15 cellular contexts compared by ENCODE assay signal in the genomic region with DNA sequence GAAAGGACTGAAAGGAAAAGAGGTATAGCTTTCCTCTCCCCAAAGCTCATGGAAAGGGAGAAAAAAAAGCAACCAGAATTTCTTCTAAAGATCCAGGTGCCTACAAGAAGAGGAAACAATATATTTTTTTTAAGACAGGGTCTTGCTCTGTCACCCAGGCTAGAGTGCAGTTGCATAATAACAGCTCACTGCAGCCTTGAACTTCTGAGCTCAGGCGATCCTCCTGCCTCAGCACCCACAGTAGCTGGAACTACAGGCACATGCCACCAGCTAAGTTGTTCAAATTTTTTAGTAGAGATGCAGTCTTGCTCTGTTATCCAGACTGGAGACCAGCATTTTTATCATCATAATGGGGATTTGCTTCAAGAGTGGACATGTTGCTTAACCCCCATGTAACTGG. TPM values are rescaled to one million over a fixed set of nuclear protein-coding genes. Genes with fewer than 3 reads are reported as not detected.
DNase-seq lines count a peak whose midpoint lies in the region; ATAC-seq and TF ChIP-seq lines count a peak whose summit lies in the region.
"Had no signal": no experiment of that assay in that cellular context is flagged by ENCODE, and none has a peak within 500 bp of the region (broad histone marks: within the 10 kb centered on the region; RNA-seq: fewer than 3 reads in every experiment).

No MANE protein-coding gene starts in this region.

- whole genome bisulfite sequencing in mammary epithelial cell (ENCODE audit: low coverage, missing lambda C conversion rate) = 100% methylated on average over 1 of the region's 1 CpG

- dilution Hi-C loops in mammary epithelial cell (cut with HindIII; ENCODE audit: low sequenced_read_pairs) = loop anchor here (25.0 kb wide), 1 partner anchor 90 kb away; a partner anchor contains a TSS

- peak overlapping the region; percentile 38 to 42 for H3K4me3 ChIP-seq in right atrium auricular region
- H3K4me3 ChIP-seq in RWPE2 (ENCODE audit: severe bottlenecking) = no peak overlapping the region
- peak overlapping the region; percentile 56 to 76 (median 63) for H3K4me3 ChIP-seq in mammary epithelial cell (replicated peaks in 1 of 3; ENCODE audit: insufficient read depth in 1 of 3, low read depth in 2 of 3, low read length in 3 of 3)
- H3K4me3 ChIP-seq: A549, HAP-1 had no signal

- ATAC-seq in activated CD4-positive, alpha-beta T cell treated with anti-CD3 and anti-CD28 coated beads for 36 hours = no peak
- ATAC-seq in Right ventricle myocardium superior (ENCODE audit: poor library complexity) (no peak), RWPE2 (ENCODE audit: low read depth) (no peak)
- ATAC-seq: A549 had no signal

- peaks cover 66% of the 10 kb centered on the region for H3K4me1 Mint-ChIP-seq in activated CD4-positive, alpha-beta T cell treated with anti-CD3 and anti-CD28 coated beads for 36 hours

- POLR2A ChIA-PET in activated CD4-positive, alpha-beta T cell treated with anti-CD3 and anti-CD28 coated beads for 36 hours (lab: Charles Lee) = interaction anchor here (1.0 to 1.1 kb wide), 2 partner anchors 15 to 38 kb away, joined by 3 read pairs; no protein-coding TSS in a partner anchor

- no TSS peak for BruUV-seq in mammary epithelial cell (replicated peaks; lab: Mats Ljungman, UMichigan)

- no peaks in the 10 kb centered on the region for H4K20me1 ChIP-seq in mammary epithelial cell (ENCODE audit: insufficient read depth, low read length)

- peak overlapping the region; percentile 97 for H3K27ac Mint-ChIP-seq in activated CD4-positive, alpha-beta T cell treated with anti-CD3 and anti-CD28 coated beads for 36 hours

- no peaks in the 10 kb centered on the region for H3K27me3 ChIP-seq in right atrium auricular region
- H3K27me3 ChIP-seq in RWPE2 (ENCODE audit: insufficient read depth, poor library complexity, severe bottlenecking) = no peaks in the 10 kb centered on the region
- no peaks in the 10 kb centered on the region for H3K27me3 ChIP-seq in mammary epithelial cell (ENCODE audit: insufficient read depth, low read length)

- no peak for DNase-seq in activated CD4-positive, alpha-beta T cell treated with anti-CD3 and anti-CD28 coated beads for 36 hours
- no peak for DNase-seq in activated CD4-positive, alpha-beta T cell treated with anti-CD3 and anti-CD28 coated beads for 4 hours
- no peak for DNase-seq in right atrium auricular region (ENCODE audit: low spot score)
- no peak for DNase-seq in Right ventricle myocardium superior
- DNase-seq in RWPE2 (ENCODE audit: low spot score) = no peak
- DNase-seq in mammary epithelial cell = no peak
- DNase-seq in stimulated activated CD4-positive, alpha-beta T cell treated with anti-CD3 and anti-CD28 coated beads, Interleukin-12 subunit alpha, Interleukin-12 subunit beta, amount 100 ng/mL, for 4 hours = no peak
- DNase-seq: C1 segment of cervical spinal cord, DND-41, Karpas-422, NCI-H1436 treated with DMSO at 0.1 percent for 48 hours, NCI-H2029 treated with DMSO at 0.1 percent for 48 hours, NCI-H748 treated with DMSO at 0.1 percent for 48 hours had no signal

- H3K9me3 ChIP-seq in right atrium auricular region (no peaks in the 10 kb centered on the region), RWPE2 (ENCODE audit: severe bottlenecking) (no peaks in the 10 kb centered on the region), mammary epithelial cell (replicated peaks; ENCODE audit: insufficient read depth, low read length) (no peaks in the 10 kb centered on the region)
- H3K9me3 ChIP-seq: A549, HAP-1 had no signal

- peaks cover 37% of the 10 kb centered on the region for H3K36me3 Mint-ChIP-seq in activated CD4-positive, alpha-beta T cell treated with anti-CD3 and anti-CD28 coated beads for 36 hours (ENCODE audit: low read depth)

- peaks cover 0 to 9% of the 10 kb centered on the region in 2 donors for H3K4me1 ChIP-seq in right atrium auricular region
- H3K4me1 ChIP-seq in RWPE2 (ENCODE audit: insufficient read depth, poor library complexity, severe bottlenecking) = peaks cover 26% of the 10 kb centered on the region
- peaks cover 38% of the 10 kb centered on the region for H3K4me1 ChIP-seq in mammary epithelial cell (ENCODE audit: insufficient read depth, low read length)
- H3K4me1 ChIP-seq: A549, HAP-1 had no signal

- H3K4me3 Mint-ChIP-seq in activated CD4-positive, alpha-beta T cell treated with anti-CD3 and anti-CD28 coated beads for 36 hours = peak overlapping the region; percentile 71

- intact Hi-C loops in activated CD4-positive, alpha-beta T cell treated with anti-CD3 and anti-CD28 coated beads for 36 hours (cut with DNase I, micrococcal nuclease) = loop anchor here (1.0 to 2.0 kb wide), 5 partner anchors 8 to 38 kb away; no protein-coding TSS in a partner anchor
- intact Hi-C loops in Right ventricle myocardium superior (cut with DNase I) = no loop called here
- intact Hi-C loops in mammary epithelial cell (cut with micrococcal nuclease) = loop anchor here (2.0 kb wide), 1 partner anchor 35 kb away; no protein-coding TSS in a partner anchor

- H3K9me3 Mint-ChIP-seq in activated CD4-positive, alpha-beta T cell treated with anti-CD3 and anti-CD28 coated beads for 36 hours (ENCODE audit: low read depth) = no peaks in the 10 kb centered on the region

- H3K4me2 ChIP-seq in mammary epithelial cell (ENCODE audit: insufficient read depth, low read depth, low read length) = peak overlapping the region; percentile 75
- H3K4me2 ChIP-seq: A549 had no signal

- peak overlapping the region; percentile 52 for H3K9ac ChIP-seq in mammary epithelial cell (ENCODE audit: insufficient read depth, low read length)

- peaks cover 63% of the 10 kb centered on the region for H3K79me2 ChIP-seq in mammary epithelial cell (ENCODE audit: insufficient read depth, low read length)

- H3K27ac ChIP-seq in right atrium auricular region (peak overlapping the region in 1 of 2 donors; percentile 75), RWPE2 (ENCODE audit: poor library complexity, severe bottlenecking) (peak overlapping the region; percentile 62), mammary epithelial cell (ENCODE audit: insufficient read depth, low read depth, low read length) (no peak overlapping the region)
- H3K27ac ChIP-seq: A549 had no signal

- no peaks in the 10 kb centered on the region for H3K27me3 Mint-ChIP-seq in activated CD4-positive, alpha-beta T cell treated with anti-CD3 and anti-CD28 coated beads for 36 hours

- in situ Hi-C loops in mammary epithelial cell (cut with MboI; ENCODE audit: low sequenced_read_pairs in 2 of 2) = loop anchor here (10.0 kb wide), 1 partner anchor 97 kb away; no protein-coding TSS in a partner anchor

- TF ChIP-seq CTCF in right atrium auricular region (IDR thresholded peaks at IDR 0.05) (no peak), RWPE2 (IDR thresholded peaks at IDR 0.05; ENCODE audit: poor library complexity, severe bottlenecking) (no peak), mammary epithelial cell (conservative IDR thresholded peaks at IDR 0.05 in 1 of 2, IDR thresholded peaks at IDR 0.05 in 1 of 2; ENCODE audit: extremely low read depth in 1 of 2, insufficient read depth in 1 of 2, low read depth in 1 of 2, low read length in 2 of 2) (no peak)

- H2AFZ ChIP-seq in mammary epithelial cell (ENCODE audit: low read depth, low read length) = no peak overlapping the region

- H3K36me3 ChIP-seq in right atrium auricular region (no peaks in the 10 kb centered on the region), RWPE2 (ENCODE audit: low read depth) (peaks cover 13% of the 10 kb centered on the region; the same call in 1 of the 2 replicates), mammary epithelial cell (ENCODE audit: insufficient read depth, low read length) (peaks cover 9% of the 10 kb centered on the region)
- H3K36me3 ChIP-seq: HAP-1 had no signal

- CTCF ChIA-PET in activated CD4-positive, alpha-beta T cell treated with anti-CD3 and anti-CD28 coated beads for 36 hours (lab: Charles Lee) = interaction anchor here (1.0 to 1.2 kb wide), 3 partner anchors 9 to 39 kb away, joined by 3 to 5 read pairs (median 3); no protein-coding TSS in a partner anchor
- CTCF ChIA-PET in mammary epithelial cell (lab: Charles Lee; ENCODE audit: low non-redundant PET) = no interaction called here

RNA-seq across cellular contexts. Expression of a gene that starts 30.5 kb away (rescaled TPM):
- 1 to 10 TPM; 2.8 to 3.9 TPM for total RNA-seq in activated CD4-positive, alpha-beta T cell treated with anti-CD3 and anti-CD28 coated beads for 36 hours
- total RNA-seq in right atrium auricular region (10 to 100 TPM in 1 of 2 donors, 1 to 10 TPM in 1; 5.9 to 10.2 TPM), Right ventricle myocardium superior (4.9 TPM), mammary epithelial cell (10 to 100 TPM in 1 of 2 donors, 1 to 10 TPM in 1; 4.3 to 13.0 TPM)
- polyA plus RNA-seq in mammary epithelial cell = 2.6 TPM
- 1.0 TPM for polyA minus RNA-seq in mammary epithelial cell
